In the genomic region with DNA sequence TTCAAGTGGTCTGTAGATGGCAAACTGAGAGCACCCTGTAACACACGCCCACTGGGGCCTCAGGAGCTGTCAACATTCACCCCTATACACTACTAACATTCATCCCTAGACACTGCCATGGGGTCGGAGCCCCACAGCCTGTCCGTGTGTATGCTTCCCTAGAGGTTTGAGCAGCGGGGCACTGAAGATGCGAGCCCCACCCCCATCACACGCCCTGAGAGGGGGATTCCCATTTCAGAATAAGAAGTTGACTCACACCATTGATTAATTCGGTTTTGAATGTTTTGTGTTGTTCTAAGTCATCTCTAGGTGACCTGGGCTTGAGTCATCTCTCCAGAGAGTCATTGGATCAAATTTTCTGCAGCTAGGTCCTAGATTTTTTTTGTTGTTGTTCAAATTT, we compare ENCODE assay signal across 11 cellular contexts. TPM values are rescaled to one million over a fixed set of nuclear protein-coding genes. Genes with fewer than 3 reads are reported as not detected.
A peak's percentile ranks its signal among the peaks of the same experiment; 100 is the strongest.
DNase-seq lines count a peak whose midpoint lies in the region; ATAC-seq and TF ChIP-seq lines count a peak whose summit lies in the region.
"Had no signal": no experiment of that assay in that cellular context is flagged by ENCODE, and none has a peak within 500 bp of the region (broad histone marks: within the 10 kb centered on the region; RNA-seq: fewer than 3 reads in every experiment).

No MANE protein-coding gene starts in this region.

- no peaks in the 10 kb centered on the region for H3K36me3 ChIP-seq in RWPE2 (ENCODE audit: low read depth)
- H3K36me3 ChIP-seq in gastroesophageal sphincter = no peaks in the 10 kb centered on the region
- H3K36me3 ChIP-seq: colonic mucosa had no signal

- no peak for TF ChIP-seq POLR2A in gastroesophageal sphincter (IDR thresholded peaks at IDR 0.05)

- H3K27ac ChIP-seq in RWPE2 (ENCODE audit: poor library complexity, severe bottlenecking) (no peak overlapping the region), gastroesophageal sphincter (no peak overlapping the region), right cardiac atrium (ENCODE audit: low read length) (no peak overlapping the region)
- H3K27ac ChIP-seq: colonic mucosa had no signal

- H3K27me3 ChIP-seq in RWPE2 (ENCODE audit: insufficient read depth, poor library complexity, severe bottlenecking) (no peaks in the 10 kb centered on the region), gastroesophageal sphincter (no peaks in the 10 kb centered on the region), right cardiac atrium (ENCODE audit: control insufficient read depth, insufficient read depth) (no peaks in the 10 kb centered on the region)
- H3K27me3 ChIP-seq: colonic mucosa had no signal

- H3K4me1 Mint-ChIP-seq in stimulated activated memory B cell treated with anti-CD40 and anti-IgM and Interleukin-4, amounts not matched to agents 10 μg/mL and 1 μg/mL and 100 μg/mL, for 72 hours = peaks cover 20% of the 10 kb centered on the region

- no peak for TF ChIP-seq EP300 in gastroesophageal sphincter (IDR thresholded peaks at IDR 0.05)

- WGBS in gastroesophageal sphincter (ENCODE audit: low coverage in 1 of 2), 2 donors = 71% methylated on average over 5 of the region's 7 CpGs; no CpG with 5 or more reads in 1 of the 2 donors
- WGBS in right cardiac atrium = 81% methylated on average over 7 of the region's 7 CpGs

- H3K27ac Mint-ChIP-seq in stimulated activated memory B cell treated with anti-CD40 and anti-IgM and Interleukin-4, amounts not matched to agents 10 μg/mL and 1 μg/mL and 100 μg/mL, for 72 hours = no peak overlapping the region

- H3K36me3 Mint-ChIP-seq in stimulated activated memory B cell treated with anti-CD40 and anti-IgM and Interleukin-4, amounts not matched to agents 10 μg/mL and 1 μg/mL and 100 μg/mL, for 72 hours = no peaks in the 10 kb centered on the region
- H3K36me3 Mint-ChIP-seq: naive B cell had no signal

- intact Hi-C loops in right cardiac atrium (cut with DNase I) = no loop called here

- TF ChIP-seq CTCF in RWPE2 (IDR thresholded peaks at IDR 0.05; ENCODE audit: poor library complexity, severe bottlenecking) (no peak), epithelial cell of esophagus (IDR thresholded peaks at IDR 0.05; ENCODE audit: insufficient read depth, low read depth, low read length, missing control alignments) (no peak), gastroesophageal sphincter (IDR thresholded peaks at IDR 0.05) (no peak)

- no peak overlapping the region for H3K4me3 ChIP-seq in RWPE2 (ENCODE audit: severe bottlenecking)
- H3K4me3 ChIP-seq in epithelial cell of esophagus (ENCODE audit: low read length) = no peak overlapping the region
- no peak overlapping the region for H3K4me3 ChIP-seq in gastroesophageal sphincter
- H3K4me3 ChIP-seq in right cardiac atrium (ENCODE audit: low read length) = no peak overlapping the region
- H3K4me3 ChIP-seq: colonic mucosa had no signal

- peak; percentile 30 to 60 for DNase-seq in activated CD4-positive, alpha-beta T cell treated with anti-CD3 and anti-CD28 coated beads for 24 hours (ENCODE audit: low read depth in 2 of 2)
- DNase-seq in activated CD4-positive, alpha-beta T cell treated with anti-CD3 and anti-CD28 coated beads for 1 hour = no peak
- DNase-seq in RWPE2 (ENCODE audit: low spot score) (no peak), epithelial cell of esophagus (ENCODE audit: low read depth) (peak; percentile 85), NCI-H524 treated with DMSO at 0.1 percent for 48 hours (lab: John Stamatoyannopoulos, UW) (no peak), right cardiac atrium (no peak)
- DNase-seq: 8988T, colonic mucosa, naive B cell had no signal

- ATAC-seq in RWPE2 (ENCODE audit: low read depth) (peak; percentile 56), gastroesophageal sphincter (no peak), right cardiac atrium (no peak)
- peak; percentile 73 for ATAC-seq in stimulated activated memory B cell treated with anti-CD40 and anti-IgM and Interleukin-4, amounts not matched to agents 10 μg/mL and 1 μg/mL and 100 μg/mL, for 72 hours

- no peaks in the 10 kb centered on the region for H3K9me3 ChIP-seq in RWPE2 (ENCODE audit: severe bottlenecking)
- no peaks in the 10 kb centered on the region for H3K9me3 ChIP-seq in gastroesophageal sphincter
- H3K9me3 ChIP-seq in right cardiac atrium (ENCODE audit: control insufficient read depth, low read length) = no peaks in the 10 kb centered on the region
- H3K9me3 ChIP-seq: colonic mucosa had no signal

- peaks cover 39% of the 10 kb centered on the region for H3K4me1 ChIP-seq in RWPE2 (ENCODE audit: insufficient read depth, poor library complexity, severe bottlenecking)
- peaks cover 0 to 14% (median 0%) of the 10 kb centered on the region in 3 donors for H3K4me1 ChIP-seq in gastroesophageal sphincter
- no peaks in the 10 kb centered on the region for H3K4me1 ChIP-seq in right cardiac atrium (ENCODE audit: control insufficient read depth, insufficient read depth, low read length)
- H3K4me1 ChIP-seq: colonic mucosa had no signal

- no peaks in the 10 kb centered on the region for H3K9me3 Mint-ChIP-seq in stimulated activated memory B cell treated with anti-CD40 and anti-IgM and Interleukin-4, amounts not matched to agents 10 μg/mL and 1 μg/mL and 100 μg/mL, for 72 hours
- H3K9me3 Mint-ChIP-seq: naive B cell had no signal

- H3K4me3 Mint-ChIP-seq in stimulated activated memory B cell treated with anti-CD40 and anti-IgM and Interleukin-4, amounts not matched to agents 10 μg/mL and 1 μg/mL and 100 μg/mL, for 72 hours = peak overlapping the region; percentile 14

- H3K27me3 Mint-ChIP-seq in stimulated activated memory B cell treated with anti-CD40 and anti-IgM and Interleukin-4, amounts not matched to agents 10 μg/mL and 1 μg/mL and 100 μg/mL, for 72 hours = peaks cover 40% of the 10 kb centered on the region

RNA-seq across cellular contexts. Expression of gene MMD, which starts 37.3 kb away (rescaled TPM):
- total RNA-seq in gastroesophageal sphincter (10 to 100 TPM; 18.0 to 37.9 (median 29.1) TPM), right cardiac atrium (10 to 100 TPM; 10.3 to 19.0 (median 11.5) TPM)
- polyA plus RNA-seq in right cardiac atrium = 10.5 TPM

RNA-seq across cellular contexts. Expression of gene SMIM36, which starts 52.3 kb away (rescaled TPM):
- total RNA-seq in gastroesophageal sphincter (not detected), right cardiac atrium (not detected)
- not detected for polyA plus RNA-seq in right cardiac atrium
- total RNA-seq: colonic mucosa had no signal

Comparison
In these comparisons a context has a peak if more than half of its experiments do, and no peak if none do; other contexts are left out.
1. DNase-seq: peak in activated CD4-positive, alpha-beta T cell treated with anti-CD3 and anti-CD28 coated beads for 24 hours (2 of 2) and epithelial cell of esophagus (single experiment); none in activated CD4-positive, alpha-beta T cell treated with anti-CD3 and anti-CD28 coated beads for 1 hour (single experiment), RWPE2 (single experiment), NCI-H524 treated with DMSO at 0.1 percent for 48 hours (single experiment) and right cardiac atrium (0 of 3).
2. ATAC-seq: peak in RWPE2 (single experiment) and stimulated activated memory B cell treated with anti-CD40 and anti-IgM and Interleukin-4, amounts not matched to agents 10 μg/mL and 1 μg/mL and 100 μg/mL, for 72 hours (single experiment); none in gastroesophageal sphincter (single experiment) and right cardiac atrium (0 of 2).